Comparison of ENCODE assay signal across 1 cellular context in the genomic region with DNA sequence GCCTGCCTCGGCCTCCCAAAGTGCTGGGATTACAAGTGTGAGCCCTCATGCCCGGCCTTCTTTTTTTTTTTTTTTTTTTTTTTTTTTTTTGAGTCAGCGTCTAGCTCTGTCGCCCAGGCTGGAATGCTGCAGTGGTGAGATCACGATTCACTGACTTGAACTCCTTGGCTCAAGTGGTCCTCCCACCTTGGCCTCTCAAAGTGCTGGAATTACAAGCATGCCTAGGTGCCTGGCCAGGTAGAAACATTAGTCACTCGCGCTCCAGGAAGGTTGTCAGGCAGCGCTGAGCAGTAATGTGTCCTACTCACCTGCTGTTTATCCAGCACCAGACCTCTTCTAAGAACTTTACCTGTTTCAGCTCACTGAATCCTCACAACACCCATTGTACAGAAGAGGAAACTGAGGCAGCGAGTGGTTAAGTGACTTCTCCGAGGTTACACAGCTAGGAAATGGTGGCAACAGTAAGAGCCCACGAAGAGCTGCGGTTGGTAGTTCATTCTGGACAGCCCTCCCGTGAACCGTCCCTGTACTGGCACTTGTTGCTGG.
TF ChIP-seq lines count a peak whose summit lies in the region.

No MANE protein-coding gene starts in this region.

TF ChIP-seq in K562, 482 proteins besides CTCF, POLR2A, EP300 and RAD21:
- no peak for TF ChIP-seq ZNF143 (CRISPR knock-in tag; IDR thresholded peaks at IDR 0.05)
- no peak for TF ChIP-seq KLF6 (CRISPR knock-in tag; IDR thresholded peaks at IDR 0.05; ENCODE audit: borderline replicate concordance)
- TF ChIP-seq BCOR (IDR thresholded peaks at IDR 0.05) = peak; percentile 55; the same call in 1 of the 2 replicates
